9 cellular contexts compared by ENCODE assay signal in the genomic region with DNA sequence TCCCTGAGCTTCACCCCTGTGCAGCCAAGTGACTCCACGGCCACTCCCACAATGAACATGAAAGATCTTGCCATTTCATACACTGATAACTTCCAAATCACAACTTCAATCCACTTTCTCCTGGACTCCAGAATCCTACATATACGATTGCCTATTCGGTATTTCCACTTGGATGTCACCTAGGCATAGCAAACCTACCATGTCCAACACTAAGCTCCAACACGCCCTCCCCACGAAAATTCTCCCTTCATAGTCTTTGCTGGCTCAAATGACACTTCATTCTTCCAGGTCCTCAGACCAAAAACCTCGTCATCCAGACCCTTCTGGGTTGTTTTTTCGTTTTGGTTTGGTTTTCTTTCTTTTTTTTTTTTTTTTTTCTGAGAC. TPM values are rescaled to one million over a fixed set of nuclear protein-coding genes. Genes with fewer than 3 reads are reported as not detected.
A peak's percentile ranks its signal among the peaks of the same experiment; 100 is the strongest.
DNase-seq lines count a peak whose midpoint lies in the region; ATAC-seq and TF ChIP-seq lines count a peak whose summit lies in the region.
"Had no signal": no experiment of that assay in that cellular context is flagged by ENCODE, and none has a peak within 500 bp of the region (broad histone marks: within the 10 kb centered on the region; RNA-seq: fewer than 3 reads in every experiment).

No MANE protein-coding gene starts in this region.

- no peak for TF ChIP-seq CTCF in brain microvascular endothelial cell (IDR thresholded peaks at IDR 0.05; ENCODE audit: low read depth, low read length, missing control alignments)
- no peak for TF ChIP-seq CTCF in upper lobe of right lung (IDR thresholded peaks at IDR 0.05)

- no peak overlapping the region for H2BK5ac ChIP-seq in mesenchymal stem cell (ENCODE audit: low read depth, low read length, poor library complexity, severe bottlenecking)

- peak overlapping the region; percentile 60 for H2AFZ ChIP-seq in mesenchymal stem cell (ENCODE audit: low read depth, low read length)

- H3K9me3 ChIP-seq in mesenchymal stem cell (ENCODE audit: control insufficient read depth, low read length): no peaks in the 10 kb centered on the region
- no peaks in the 10 kb centered on the region for H3K9me3 ChIP-seq in upper lobe of right lung

- no peak overlapping the region for H3K4ac ChIP-seq in mesenchymal stem cell (ENCODE audit: low read depth in 1 of 2, low read length in 2 of 2)

- no peak overlapping the region for H4K8ac ChIP-seq in mesenchymal stem cell (ENCODE audit: low read length)

- H3K27me3 ChIP-seq in brain microvascular endothelial cell (replicated peaks): no peaks in the 10 kb centered on the region
- peaks cover 0 to 1% of the 10 kb centered on the region in 2 experiments for H3K27me3 ChIP-seq in mesenchymal stem cell (ENCODE audit: control insufficient read depth in 1 of 2, insufficient read depth in 1 of 2, low read length in 2 of 2)
- H3K27me3 ChIP-seq in upper lobe of right lung: peaks cover 1% of the 10 kb centered on the region

- peaks cover 35% of the 10 kb centered on the region for H3K4me1 Mint-ChIP-seq in activated naive CD4-positive, alpha-beta T cell treated with anti-CD3 and anti-CD28 coated beads, Interleukin-2, amount 10 ng/mL, durations not matched to agents 7 days and 5 days

- WGBS in mesenchymal stem cell: 89% methylated on average over 5 of the region's 7 CpGs

- CTCF ChIA-PET in activated naive CD4-positive, alpha-beta T cell treated with anti-CD3 and anti-CD28 coated beads, Interleukin-2, amount 10 ng/mL, durations not matched to agents 7 days and 5 days (lab: Charles Lee): interaction anchor here (0.8 to 3.9 kb wide), 18 partner anchors 9 to 224 kb away, joined by 3 to 28 read pairs (median 6); a partner anchor contains a TSS

- H3K4me1 ChIP-seq in mesenchymal stem cell (ENCODE audit: control insufficient read depth, insufficient read depth, low read depth, low read length) (peaks cover 15% of the 10 kb centered on the region), upper lobe of right lung (peaks cover 41% of the 10 kb centered on the region)

- ATAC-seq in upper lobe of right lung (no peak), HG02973 (IDR thresholded peaks at IDR 0.05; ENCODE audit: unreplicated experiment) (no peak)

- peak overlapping the region in 1 of 2 experiments; percentile 61 for H3K18ac ChIP-seq in mesenchymal stem cell (ENCODE audit: low read depth in 1 of 2, low read length in 2 of 2)

- no peak overlapping the region for H3K23ac ChIP-seq in mesenchymal stem cell (ENCODE audit: low read length in 2 of 2)

- peak overlapping the region; percentile 84 for H3K4me3 Mint-ChIP-seq in activated naive CD4-positive, alpha-beta T cell treated with anti-CD3 and anti-CD28 coated beads, Interleukin-2, amount 10 ng/mL, durations not matched to agents 7 days and 5 days

- peak overlapping the region; percentile 100 for H3K4me2 ChIP-seq in mesenchymal stem cell (ENCODE audit: low read length, poor library complexity, severe bottlenecking)

- no peaks in the 10 kb centered on the region for H3K9me3 Mint-ChIP-seq in activated naive CD4-positive, alpha-beta T cell treated with anti-CD3 and anti-CD28 coated beads, Interleukin-2, amount 10 ng/mL, durations not matched to agents 7 days and 5 days

- H3K9ac ChIP-seq in mesenchymal stem cell (ENCODE audit: low read length): peak overlapping the region; percentile 86

- H3K36me3 ChIP-seq in brain microvascular endothelial cell (replicated peaks) (no peaks in the 10 kb centered on the region), mesenchymal stem cell (ENCODE audit: control insufficient read depth in 1 of 2, insufficient read depth in 2 of 2, low read depth in 1 of 2, low read length in 2 of 2) (no peaks in the 10 kb centered on the region), upper lobe of right lung (no peaks in the 10 kb centered on the region)

- no peak overlapping the region for H4K91ac ChIP-seq in mesenchymal stem cell (ENCODE audit: low read length)

- H3K14ac ChIP-seq in mesenchymal stem cell (ENCODE audit: low read length in 2 of 2): no peak overlapping the region

- H3K27me3 Mint-ChIP-seq in activated naive CD4-positive, alpha-beta T cell treated with anti-CD3 and anti-CD28 coated beads, Interleukin-2, amount 10 ng/mL, durations not matched to agents 7 days and 5 days: peaks cover 56% of the 10 kb centered on the region

- H3K27ac ChIP-seq in brain microvascular endothelial cell (no peak overlapping the region), mesenchymal stem cell (ENCODE audit: low read length, poor library complexity, severe bottlenecking) (no peak overlapping the region), upper lobe of right lung (peak overlapping the region; percentile 90)

- no peak overlapping the region for H2AK5ac ChIP-seq in mesenchymal stem cell (ENCODE audit: low read length, severe bottlenecking)

- in situ Hi-C loops in brain microvascular endothelial cell (cut with HindIII; ENCODE audit: low pct_ligation_motif_present, low sequenced_read_pairs): no loop called here

- DNase-seq in activated naive CD4-positive, alpha-beta T cell treated with anti-CD3 and anti-CD28 coated beads, Interleukin-2, amount 10 ng/mL, durations not matched to agents 7 days and 5 days: no peak
- DNase-seq in activated naive CD4-positive, alpha-beta T cell treated with Interleukin-2 at 50 U/mL for 16 hours: no peak
- no peak for DNase-seq in brain microvascular endothelial cell
- DNase-seq in mesenchymal stem cell: no peak
- DNase-seq in upper lobe of right lung: no peak
- DNase-seq in DMS153 treated with DMSO at 0.1 percent for 48 hours (lab: John Stamatoyannopoulos, UW; ENCODE audit: unreplicated experiment): no peak
- DNase-seq in stimulated activated CD4-positive, alpha-beta T cell treated with anti-CD3 and anti-CD28 coated beads, Interleukin-2, amount 100 ng/mL, for 48 hours: no peak

- no peak overlapping the region for H2BK120ac ChIP-seq in mesenchymal stem cell (ENCODE audit: low read depth, low read length)

- H3K4me3 ChIP-seq in brain microvascular endothelial cell (ENCODE audit: low read depth, low read length) (peak overlapping the region; percentile 57), mesenchymal stem cell (ENCODE audit: insufficient read depth in 1 of 2, low read depth in 1 of 2, low read length in 2 of 2) (peak overlapping the region; percentile 82 to 86), upper lobe of right lung (peak overlapping the region; percentile 85)

- peak overlapping the region in 1 of 2 experiments; percentile 77 for H2BK12ac ChIP-seq in mesenchymal stem cell (ENCODE audit: low read length in 2 of 2)

- H3K36me3 Mint-ChIP-seq in activated naive CD4-positive, alpha-beta T cell treated with anti-CD3 and anti-CD28 coated beads, Interleukin-2, amount 10 ng/mL, durations not matched to agents 7 days and 5 days: no peaks in the 10 kb centered on the region

- peak overlapping the region; percentile 92 for H3K27ac Mint-ChIP-seq in activated naive CD4-positive, alpha-beta T cell treated with anti-CD3 and anti-CD28 coated beads, Interleukin-2, amount 10 ng/mL, durations not matched to agents 7 days and 5 days

- intact Hi-C loops in upper lobe of right lung (cut with DNase I): no loop called here

- no peak overlapping the region for H2BK15ac ChIP-seq in mesenchymal stem cell (ENCODE audit: low read depth, poor library complexity, severe bottlenecking)

- H3K79me1 ChIP-seq in mesenchymal stem cell (replicated peaks; ENCODE audit: low read length, poor library complexity, severe bottlenecking): peaks cover 7% of the 10 kb centered on the region

RNA-seq across cellular contexts. Expression of a gene that starts 1.9 kb away (rescaled TPM):
- not detected for polyA plus RNA-seq in mesenchymal stem cell (2013, experiment 1 of 2)
- polyA plus RNA-seq in mesenchymal stem cell (2013, experiment 2 of 2): not detected
- total RNA-seq in upper lobe of right lung: not detected
- total RNA-seq: M059J had no signal

RNA-seq across cellular contexts. Expression of a gene that starts 4.5 kb away (rescaled TPM):
- 0.23 TPM for polyA plus RNA-seq in mesenchymal stem cell (2013, experiment 1 of 2)
- polyA plus RNA-seq in mesenchymal stem cell (2013, experiment 2 of 2): 0.16 TPM
- 5.6 TPM for total RNA-seq in upper lobe of right lung

RNA-seq across cellular contexts. Expression of a gene that starts 5.3 kb away (rescaled TPM):
- 216 TPM for polyA plus RNA-seq in mesenchymal stem cell (2013, experiment 1 of 2)
- polyA plus RNA-seq in mesenchymal stem cell (2013, experiment 2 of 2): 223 TPM
- total RNA-seq in upper lobe of right lung: 91.0 TPM

RNA-seq across cellular contexts. Expression of a gene that starts 16.3 kb away (rescaled TPM):
- polyA plus RNA-seq in mesenchymal stem cell (2013, experiment 1 of 2): 12.3 TPM
- 12.6 TPM for polyA plus RNA-seq in mesenchymal stem cell (2013, experiment 2 of 2)
- total RNA-seq in upper lobe of right lung: 33.4 TPM
